In the genomic region with DNA sequence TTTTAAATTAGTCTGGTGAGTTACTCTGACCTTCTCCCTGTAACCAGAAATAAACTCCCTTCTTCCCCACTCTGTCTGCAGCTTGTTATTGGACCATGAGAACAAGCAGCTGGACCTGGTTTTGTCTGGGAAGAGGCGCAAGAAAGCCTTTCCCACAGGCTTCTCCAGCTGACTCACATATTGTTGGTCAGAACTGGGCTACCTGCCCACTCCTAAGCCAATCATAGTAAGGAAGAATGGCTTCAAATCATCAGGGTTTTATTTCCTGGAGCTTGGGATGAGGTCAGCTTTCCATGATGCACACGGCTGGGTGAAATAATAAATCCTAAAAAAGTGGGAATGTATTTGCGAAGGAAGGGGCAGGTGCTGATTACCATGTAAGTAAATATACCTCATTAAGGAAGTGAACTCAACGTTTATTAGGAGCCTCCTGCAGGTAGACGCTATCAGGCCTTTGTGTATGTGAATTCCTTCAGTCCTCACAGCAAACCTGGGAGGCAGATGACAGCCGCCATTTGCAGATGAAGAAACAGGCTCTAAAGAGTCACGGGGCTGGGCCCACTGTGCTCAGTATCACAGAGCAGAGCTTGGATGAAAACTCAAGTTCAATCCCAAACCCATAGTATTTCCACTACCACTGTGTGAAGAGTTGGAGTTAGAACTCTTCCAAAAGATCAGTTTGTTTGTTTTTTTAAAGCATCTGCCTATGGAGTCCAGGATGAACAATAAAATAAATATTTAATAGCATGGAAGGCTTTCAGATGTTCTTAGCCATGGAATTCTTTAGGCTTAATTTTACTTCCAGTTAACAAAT, we compare ENCODE assay signal across 9 cellular contexts. TPM values are rescaled to one million over a fixed set of nuclear protein-coding genes. Genes with fewer than 3 reads are reported as not detected.
DNase-seq lines count a peak whose midpoint lies in the region; ATAC-seq lines count a peak whose summit lies in the region.
"Had no signal": no experiment of that assay in that cellular context is flagged by ENCODE, and none has a peak within 500 bp of the region (broad histone marks: within the 10 kb centered on the region; RNA-seq: fewer than 3 reads in every experiment).

No MANE protein-coding gene starts in this region.

- WGBS in aorta, 2 donors, result 8 to 9% methylated on average over 7 of the region's 7 CpGs

- H3K27me3 ChIP-seq in aorta (ENCODE audit: control insufficient read depth in 1 of 2, insufficient read depth in 2 of 2, low read length in 1 of 2), result no peaks in the 10 kb centered on the region

- no peaks in the 10 kb centered on the region for H3K9me3 ChIP-seq in aorta (ENCODE audit: control insufficient read depth, low read length)

- ATAC-seq in aorta (ENCODE audit: low FRiP score) (peak; percentile 84), GM19324 (IDR thresholded peaks at IDR 0.05; ENCODE audit: low FRiP score, unreplicated experiment) (no peak)

- DNase-seq in SIG-M5 treated with dmso at 0.1 percent for 504 hours (lab: John Stamatoyannopoulos, UW; ENCODE audit: unreplicated experiment) (peak; percentile 21), SIG-M5 (lab: John Stamatoyannopoulos, UW) (no peak), dermis microvascular lymphatic vessel endothelial cell (ENCODE audit: low read depth in 2 of 2) (peak; percentile 98 to 100), midbrain (lab: John Stamatoyannopoulos, UW) (peak; percentile 48), aorta (peak; percentile 84 to 92), SK-N-DZ (ENCODE audit: low spot score) (no peak), NCI-H2227 treated with DMSO at 0.1 percent for 48 hours (lab: John Stamatoyannopoulos, UW) (no peak)
- DNase-seq: DND-41 had no signal

- H3K4me1 ChIP-seq in aorta (ENCODE audit: control insufficient read depth in 1 of 2, insufficient read depth in 2 of 2, low read length in 2 of 2), result no peaks in the 10 kb centered on the region

- no peaks in the 10 kb centered on the region for H3K36me3 ChIP-seq in aorta (ENCODE audit: control insufficient read depth in 1 of 2, insufficient read depth in 2 of 2, low read length in 1 of 2)

- H3K27ac ChIP-seq in aorta (ENCODE audit: low read depth in 1 of 2, low read length in 2 of 2), result peak overlapping the region; percentile 98

- intact Hi-C loops in aorta (cut with DNase I), result loop anchor here in 1 of 2 donors (5.0 to 10.0 kb wide), 2 partner anchors 70 to 143 kb away; partner anchors contain the start of gene RBM17

- H3K4me3 ChIP-seq in aorta (ENCODE audit: low read length in 2 of 2), result no peak overlapping the region

RNA-seq across cellular contexts. Expression of gene IL15RA, which starts 32.7 kb away (rescaled TPM):
- total RNA-seq in dermis microvascular lymphatic vessel endothelial cell (8.6 and 18.0 TPM in 2 replicates), aorta (10 to 100 TPM; 19.0 to 21.2 TPM)
- 10 to 100 TPM in 1 of 2 donors, 1 to 10 TPM in 1; 6.0 to 23.9 TPM for polyA plus RNA-seq in aorta
- not detected in 2 replicates for polyA plus RNA-seq in SK-N-DZ (2014; cell fraction: cytosol; rRNA removed)
- polyA plus RNA-seq in SK-N-DZ (2014; cell fraction: nucleus; rRNA removed), result not detected in 2 replicates

RNA-seq across cellular contexts. Expression of gene FBH1, which starts 54.6 kb away (rescaled TPM):
- 61.6 and 87.5 TPM in 2 replicates for total RNA-seq in dermis microvascular lymphatic vessel endothelial cell
- total RNA-seq in aorta, result 100 to 1,000 TPM; 108 to 110 TPM
- 100 to 1,000 TPM in 1 of 2 donors, 10 to 100 TPM in 1; 36.9 to 101 TPM for polyA plus RNA-seq in aorta
- 89.4 and 98.7 TPM in 2 replicates for polyA plus RNA-seq in SK-N-DZ (2014; cell fraction: cytosol; rRNA removed)
- 172 and 179 TPM in 2 replicates for polyA plus RNA-seq in SK-N-DZ (2014; cell fraction: nucleus; rRNA removed)

RNA-seq across cellular contexts. Expression of gene ANKRD16, which starts 54.9 kb away (rescaled TPM):
- total RNA-seq in dermis microvascular lymphatic vessel endothelial cell (4.5 and 5.7 TPM in 2 replicates), aorta (1 to 10 TPM; 4.6 to 8.8 TPM)
- polyA plus RNA-seq in aorta, result 1 to 10 TPM; 6.1 to 6.7 TPM
- 16.8 and 24.1 TPM in 2 replicates for polyA plus RNA-seq in SK-N-DZ (2014; cell fraction: cytosol; rRNA removed)
- 28.1 and 32.7 TPM in 2 replicates for polyA plus RNA-seq in SK-N-DZ (2014; cell fraction: nucleus; rRNA removed)

Comparison
In these comparisons a context has a peak if more than half of its experiments do, and no peak if none do; other contexts are left out.
1. DNase-seq: peak in SIG-M5 treated with dmso at 0.1 percent for 504 hours (single experiment), dermis microvascular lymphatic vessel endothelial cell (2 of 2), midbrain (single experiment) and aorta (2 of 2); none in SIG-M5 (single experiment), SK-N-DZ (single experiment) and NCI-H2227 treated with DMSO at 0.1 percent for 48 hours (single experiment).